10 cellular contexts compared by ENCODE assay signal in genomic region chr15:91694131-91694828, GRCh38.
DNase-seq lines count a peak whose midpoint lies in the region; ATAC-seq and TF ChIP-seq lines count a peak whose summit lies in the region.
"Had no signal": no experiment of that assay in that cellular context is flagged by ENCODE, and none has a peak within 500 bp of the region (broad histone marks: within the 10 kb centered on the region; RNA-seq: fewer than 3 reads in every experiment).

No MANE protein-coding gene starts in this region.

- H3K27ac Mint-ChIP-seq in naive thymus-derived CD8-positive, alpha-beta T cell = no peak overlapping the region
- H3K27ac Mint-ChIP-seq: activated CD4-positive, alpha-beta T cell treated with anti-CD3 and anti-CD28 coated beads, Interleukin-2, amount 10 ng/mL, durations not matched to agents 7 days and 5 days; naive thymus-derived CD4-positive, alpha-beta T cell had no signal

- no peaks in the 10 kb centered on the region for H3K36me3 Mint-ChIP-seq in naive thymus-derived CD8-positive, alpha-beta T cell
- H3K36me3 Mint-ChIP-seq: naive thymus-derived CD4-positive, alpha-beta T cell had no signal

- H3K4me3 Mint-ChIP-seq in naive thymus-derived CD8-positive, alpha-beta T cell = no peak overlapping the region
- H3K4me3 Mint-ChIP-seq: activated CD4-positive, alpha-beta T cell treated with anti-CD3 and anti-CD28 coated beads, Interleukin-2, amount 10 ng/mL, durations not matched to agents 7 days and 5 days; naive thymus-derived CD4-positive, alpha-beta T cell had no signal

- H3K36me3 ChIP-seq in RWPE2 (ENCODE audit: low read depth) (no peaks in the 10 kb centered on the region), gastroesophageal sphincter (no peaks in the 10 kb centered on the region), WERI-Rb-1 (no peaks in the 10 kb centered on the region)

- TF ChIP-seq EP300 in gastroesophageal sphincter (IDR thresholded peaks at IDR 0.05) = no peak

- H3K27ac ChIP-seq in RWPE2 (ENCODE audit: poor library complexity, severe bottlenecking) (no peak overlapping the region), gastroesophageal sphincter (peak overlapping the region; percentile 70 to 84 (median 78)), WERI-Rb-1 (no peak overlapping the region)

- TF ChIP-seq CTCF in AG09309 (IDR thresholded peaks at IDR 0.05; ENCODE audit: control insufficient read depth, insufficient read depth, low read depth, low read length, missing control alignments) (no peak), RWPE2 (IDR thresholded peaks at IDR 0.05; ENCODE audit: poor library complexity, severe bottlenecking) (no peak), gastroesophageal sphincter (IDR thresholded peaks at IDR 0.05) (no peak), WERI-Rb-1 (IDR thresholded peaks at IDR 0.05; ENCODE audit: low read depth, low read length) (no peak)

- H3K4me1 ChIP-seq in RWPE2 (ENCODE audit: insufficient read depth, poor library complexity, severe bottlenecking) (no peaks in the 10 kb centered on the region), gastroesophageal sphincter (peaks cover 0 to 11% (median 0%) of the 10 kb centered on the region in 3 donors)

- H3K4me3 ChIP-seq in AG09309 (ENCODE audit: control insufficient read depth, low read depth, low read length) (no peak overlapping the region), RWPE2 (ENCODE audit: severe bottlenecking) (no peak overlapping the region), gastroesophageal sphincter (peak overlapping the region; percentile 29 to 30), WERI-Rb-1 (ENCODE audit: low read depth, low read length) (no peak overlapping the region)

- H3K9me3 Mint-ChIP-seq in naive thymus-derived CD8-positive, alpha-beta T cell = no peaks in the 10 kb centered on the region
- H3K9me3 Mint-ChIP-seq: activated CD4-positive, alpha-beta T cell treated with anti-CD3 and anti-CD28 coated beads, Interleukin-2, amount 10 ng/mL, durations not matched to agents 7 days and 5 days had no signal

- peak; percentile 13 for DNase-seq in AG09309 (ENCODE audit: low read depth)
- DNase-seq in RWPE2 (ENCODE audit: low spot score) = no peak
- peak; percentile 12 for DNase-seq in pons (ENCODE audit: low spot score)
- DNase-seq in naive thymus-derived CD8-positive, alpha-beta T cell = no peak
- no peak for DNase-seq in WERI-Rb-1
- DNase-seq: activated CD4-positive, alpha-beta T cell treated with anti-CD3 and anti-CD28 coated beads, Interleukin-2, amount 10 ng/mL, durations not matched to agents 7 days and 5 days; naive thymus-derived CD4-positive, alpha-beta T cell had no signal

- ATAC-seq in RWPE2 (ENCODE audit: low read depth) (peak; percentile 30; the same call in 1 of the 3 replicates), gastroesophageal sphincter (peak; percentile 88), GM19467 (IDR thresholded peaks at IDR 0.05; ENCODE audit: unreplicated experiment) (no peak), HG02610 (IDR thresholded peaks at IDR 0.05; ENCODE audit: unreplicated experiment) (no peak)
- no peak for ATAC-seq in naive thymus-derived CD8-positive, alpha-beta T cell
- ATAC-seq: naive thymus-derived CD4-positive, alpha-beta T cell had no signal

- H3K4me1 Mint-ChIP-seq in naive thymus-derived CD8-positive, alpha-beta T cell = no peaks in the 10 kb centered on the region
- H3K4me1 Mint-ChIP-seq: activated CD4-positive, alpha-beta T cell treated with anti-CD3 and anti-CD28 coated beads, Interleukin-2, amount 10 ng/mL, durations not matched to agents 7 days and 5 days; naive thymus-derived CD4-positive, alpha-beta T cell had no signal

- no peak for TF ChIP-seq POLR2A in gastroesophageal sphincter (IDR thresholded peaks at IDR 0.05)

- H3K27me3 Mint-ChIP-seq in naive thymus-derived CD8-positive, alpha-beta T cell = peaks cover 0 to 2% (median 0%) of the 10 kb centered on the region in 5 donors
- H3K27me3 Mint-ChIP-seq: activated CD4-positive, alpha-beta T cell treated with anti-CD3 and anti-CD28 coated beads, Interleukin-2, amount 10 ng/mL, durations not matched to agents 7 days and 5 days had no signal

- H3K9me3 ChIP-seq in RWPE2 (ENCODE audit: severe bottlenecking) (no peaks in the 10 kb centered on the region), gastroesophageal sphincter (no peaks in the 10 kb centered on the region), WERI-Rb-1 (ENCODE audit: severe bottlenecking) (no peaks in the 10 kb centered on the region)

- no peaks in the 10 kb centered on the region for H3K27me3 ChIP-seq in RWPE2 (ENCODE audit: insufficient read depth, poor library complexity, severe bottlenecking)
- H3K27me3 ChIP-seq in gastroesophageal sphincter = no peaks in the 10 kb centered on the region
- peaks cover 79% of the 10 kb centered on the region for H3K27me3 ChIP-seq in WERI-Rb-1 (ENCODE audit: insufficient read depth, low read depth, severe bottlenecking)

- POLR2A ChIA-PET in naive thymus-derived CD8-positive, alpha-beta T cell (lab: Charles Lee) = no interaction called here

- 25 to 54% methylated on average over 5 to 11 of the region's 11 CpGs for WGBS in gastroesophageal sphincter (ENCODE audit: low coverage in 1 of 2), 2 donors

Comparison
In these comparisons a context has a peak if more than half of its experiments do, and no peak if none do; other contexts are left out.
1. DNase-seq: peak in AG09309 (single experiment) and pons (single experiment); none in RWPE2 (single experiment), naive thymus-derived CD8-positive, alpha-beta T cell (0 of 10) and WERI-Rb-1 (single experiment).
2. H3K4me3 ChIP-seq: peak in gastroesophageal sphincter (2 of 2); none in AG09309 (single experiment), RWPE2 (single experiment) and WERI-Rb-1 (single experiment).
3. ATAC-seq: peak in RWPE2 (single experiment) and gastroesophageal sphincter (single experiment); none in naive thymus-derived CD8-positive, alpha-beta T cell (0 of 2), GM19467 (single experiment) and HG02610 (single experiment).
4. H3K27ac ChIP-seq: peak in gastroesophageal sphincter (4 of 4); none in RWPE2 (single experiment) and WERI-Rb-1 (single experiment).